1 cellular context compared by ENCODE assay signal in genomic region chrX:149504915-149505651, GRCh38.
TF ChIP-seq lines count a peak whose summit lies in the region.

A gene with protein sequence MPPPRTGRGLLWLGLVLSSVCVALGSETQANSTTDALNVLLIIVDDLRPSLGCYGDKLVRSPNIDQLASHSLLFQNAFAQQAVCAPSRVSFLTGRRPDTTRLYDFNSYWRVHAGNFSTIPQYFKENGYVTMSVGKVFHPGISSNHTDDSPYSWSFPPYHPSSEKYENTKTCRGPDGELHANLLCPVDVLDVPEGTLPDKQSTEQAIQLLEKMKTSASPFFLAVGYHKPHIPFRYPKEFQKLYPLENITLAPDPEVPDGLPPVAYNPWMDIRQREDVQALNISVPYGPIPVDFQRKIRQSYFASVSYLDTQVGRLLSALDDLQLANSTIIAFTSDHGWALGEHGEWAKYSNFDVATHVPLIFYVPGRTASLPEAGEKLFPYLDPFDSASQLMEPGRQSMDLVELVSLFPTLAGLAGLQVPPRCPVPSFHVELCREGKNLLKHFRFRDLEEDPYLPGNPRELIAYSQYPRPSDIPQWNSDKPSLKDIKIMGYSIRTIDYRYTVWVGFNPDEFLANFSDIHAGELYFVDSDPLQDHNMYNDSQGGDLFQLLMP (minus strand): TSS chrX:149505306. CDS start chrX:149505137, 169 bp downstream.

TF ChIP-seq in A549, 52 proteins besides CTCF, POLR2A, EP300 and RAD21 (continued from another document):
- TF ChIP-seq, protein P1, sequence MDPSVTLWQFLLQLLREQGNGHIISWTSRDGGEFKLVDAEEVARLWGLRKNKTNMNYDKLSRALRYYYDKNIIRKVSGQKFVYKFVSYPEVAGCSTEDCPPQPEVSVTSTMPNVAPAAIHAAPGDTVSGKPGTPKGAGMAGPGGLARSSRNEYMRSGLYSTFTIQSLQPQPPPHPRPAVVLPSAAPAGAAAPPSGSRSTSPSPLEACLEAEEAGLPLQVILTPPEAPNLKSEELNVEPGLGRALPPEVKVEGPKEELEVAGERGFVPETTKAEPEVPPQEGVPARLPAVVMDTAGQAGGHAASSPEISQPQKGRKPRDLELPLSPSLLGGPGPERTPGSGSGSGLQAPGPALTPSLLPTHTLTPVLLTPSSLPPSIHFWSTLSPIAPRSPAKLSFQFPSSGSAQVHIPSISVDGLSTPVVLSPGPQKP (IDR thresholded peaks at IDR 0.05; ENCODE audit: low read depth, low read length), result no peak
- TF ChIP-seq EHMT2 (IDR thresholded peaks at IDR 0.05; ENCODE audit: low read depth), result no peak
- TF ChIP-seq, protein P2, sequence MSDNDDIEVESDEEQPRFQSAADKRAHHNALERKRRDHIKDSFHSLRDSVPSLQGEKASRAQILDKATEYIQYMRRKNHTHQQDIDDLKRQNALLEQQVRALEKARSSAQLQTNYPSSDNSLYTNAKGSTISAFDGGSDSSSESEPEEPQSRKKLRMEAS (IDR thresholded peaks at IDR 0.05), result peak; percentile 19; the same call in 1 of the 2 replicates
- no peak for TF ChIP-seq ZC3H11A (IDR thresholded peaks at IDR 0.05)
- no peak for TF ChIP-seq MAFK (IDR thresholded peaks at IDR 0.05; ENCODE audit: partially characterized antibody)
- TF ChIP-seq ZSCAN20 (CRISPR knock-in tag; IDR thresholded peaks at IDR 0.05), result no peak
- TF ChIP-seq RCOR1 (IDR thresholded peaks at IDR 0.05; ENCODE audit: low read depth, low read length), result no peak
- TF ChIP-seq SREBF2 (IDR thresholded peaks at IDR 0.05), result no peak
- peak in 1 of 2 experiments; percentile 82; a peak in 4 of 5 replicates for TF ChIP-seq JUN (IDR thresholded peaks at IDR 0.05)
- no peak for TF ChIP-seq POLR2AphosphoS2 (conservative IDR thresholded peaks at IDR 0.05; ENCODE audit: low read length)
- TF ChIP-seq HEYL (CRISPR knock-in tag; IDR thresholded peaks at IDR 0.05), result no peak
- TF ChIP-seq RNF2 (IDR thresholded peaks at IDR 0.05; ENCODE audit: borderline replicate concordance, low read depth), result no peak
- TF ChIP-seq HES2 (IDR thresholded peaks at IDR 0.05), result no peak
- TF ChIP-seq CBX8 (IDR thresholded peaks at IDR 0.05), result no peak
- TF ChIP-seq RARB (CRISPR knock-in tag; IDR thresholded peaks at IDR 0.05), result no peak
- no peak for TF ChIP-seq NPAS2 (CRISPR knock-in tag; IDR thresholded peaks at IDR 0.05; ENCODE audit: borderline replicate concordance)
- TF ChIP-seq HOXB13 (CRISPR knock-in tag; IDR thresholded peaks at IDR 0.05; ENCODE audit: low read depth), result 0 out of 2 replicates have a peak, but pooled peaks have one; percentile 23
- TF ChIP-seq ZNF302 (CRISPR knock-in tag; IDR thresholded peaks at IDR 0.05), result no peak
- TF ChIP-seq, protein P3, sequence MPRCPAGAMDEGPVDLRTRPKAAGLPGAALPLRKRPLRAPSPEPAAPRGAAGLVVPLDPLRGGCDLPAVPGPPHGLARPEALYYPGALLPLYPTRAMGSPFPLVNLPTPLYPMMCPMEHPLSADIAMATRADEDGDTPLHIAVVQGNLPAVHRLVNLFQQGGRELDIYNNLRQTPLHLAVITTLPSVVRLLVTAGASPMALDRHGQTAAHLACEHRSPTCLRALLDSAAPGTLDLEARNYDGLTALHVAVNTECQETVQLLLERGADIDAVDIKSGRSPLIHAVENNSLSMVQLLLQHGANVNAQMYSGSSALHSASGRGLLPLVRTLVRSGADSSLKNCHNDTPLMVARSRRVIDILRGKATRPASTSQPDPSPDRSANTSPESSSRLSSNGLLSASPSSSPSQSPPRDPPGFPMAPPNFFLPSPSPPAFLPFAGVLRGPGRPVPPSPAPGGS (IDR thresholded peaks at IDR 0.05), result 0 out of 3 replicates have a peak, but pooled peaks have one; percentile 56
- TF ChIP-seq MYC (IDR thresholded peaks at IDR 0.05; ENCODE audit: borderline replicate concordance, low read length), result no peak
- no peak for TF ChIP-seq ESRRA (IDR thresholded peaks at IDR 0.05; ENCODE audit: borderline replicate concordance, low read length)
- no peak for TF ChIP-seq NFE2L2 (conservative IDR thresholded peaks at IDR 0.05; ENCODE audit: low read length)
- no peak for TF ChIP-seq HDAC2 (IDR thresholded peaks at IDR 0.05)
- no peak for TF ChIP-seq TFCP2L1 (CRISPR knock-in tag; IDR thresholded peaks at IDR 0.05)
- TF ChIP-seq ZFP36 (IDR thresholded peaks at IDR 0.05; ENCODE audit: borderline replicate concordance, partially characterized antibody), result no peak
- TF ChIP-seq GATA3 (IDR thresholded peaks at IDR 0.05; ENCODE audit: borderline replicate concordance), result no peak
- TF ChIP-seq, protein P4, sequence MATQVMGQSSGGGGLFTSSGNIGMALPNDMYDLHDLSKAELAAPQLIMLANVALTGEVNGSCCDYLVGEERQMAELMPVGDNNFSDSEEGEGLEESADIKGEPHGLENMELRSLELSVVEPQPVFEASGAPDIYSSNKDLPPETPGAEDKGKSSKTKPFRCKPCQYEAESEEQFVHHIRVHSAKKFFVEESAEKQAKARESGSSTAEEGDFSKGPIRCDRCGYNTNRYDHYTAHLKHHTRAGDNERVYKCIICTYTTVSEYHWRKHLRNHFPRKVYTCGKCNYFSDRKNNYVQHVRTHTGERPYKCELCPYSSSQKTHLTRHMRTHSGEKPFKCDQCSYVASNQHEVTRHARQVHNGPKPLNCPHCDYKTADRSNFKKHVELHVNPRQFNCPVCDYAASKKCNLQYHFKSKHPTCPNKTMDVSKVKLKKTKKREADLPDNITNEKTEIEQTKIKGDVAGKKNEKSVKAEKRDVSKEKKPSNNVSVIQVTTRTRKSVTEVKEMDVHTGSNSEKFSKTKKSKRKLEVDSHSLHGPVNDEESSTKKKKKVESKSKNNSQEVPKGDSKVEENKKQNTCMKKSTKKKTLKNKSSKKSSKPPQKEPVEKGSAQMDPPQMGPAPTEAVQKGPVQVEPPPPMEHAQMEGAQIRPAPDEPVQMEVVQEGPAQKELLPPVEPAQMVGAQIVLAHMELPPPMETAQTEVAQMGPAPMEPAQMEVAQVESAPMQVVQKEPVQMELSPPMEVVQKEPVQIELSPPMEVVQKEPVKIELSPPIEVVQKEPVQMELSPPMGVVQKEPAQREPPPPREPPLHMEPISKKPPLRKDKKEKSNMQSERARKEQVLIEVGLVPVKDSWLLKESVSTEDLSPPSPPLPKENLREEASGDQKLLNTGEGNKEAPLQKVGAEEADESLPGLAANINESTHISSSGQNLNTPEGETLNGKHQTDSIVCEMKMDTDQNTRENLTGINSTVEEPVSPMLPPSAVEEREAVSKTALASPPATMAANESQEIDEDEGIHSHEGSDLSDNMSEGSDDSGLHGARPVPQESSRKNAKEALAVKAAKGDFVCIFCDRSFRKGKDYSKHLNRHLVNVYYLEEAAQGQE (IDR thresholded peaks at IDR 0.05), result 0 out of 2 replicates have a peak, but pooled peaks have one; percentile 10
- no peak for TF ChIP-seq BHLHE40 (IDR thresholded peaks at IDR 0.05; ENCODE audit: low read depth, low read length)
- TF ChIP-seq, protein P5, sequence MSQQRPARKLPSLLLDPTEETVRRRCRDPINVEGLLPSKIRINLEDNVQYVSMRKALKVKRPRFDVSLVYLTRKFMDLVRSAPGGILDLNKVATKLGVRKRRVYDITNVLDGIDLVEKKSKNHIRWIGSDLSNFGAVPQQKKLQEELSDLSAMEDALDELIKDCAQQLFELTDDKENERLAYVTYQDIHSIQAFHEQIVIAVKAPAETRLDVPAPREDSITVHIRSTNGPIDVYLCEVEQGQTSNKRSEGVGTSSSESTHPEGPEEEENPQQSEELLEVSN (IDR thresholded peaks at IDR 0.05; ENCODE audit: borderline replicate concordance, low read depth), result 0 out of 2 replicates have a peak, but pooled peaks have one; percentile 47
